8 cellular contexts compared by ENCODE assay signal in the genomic region with DNA sequence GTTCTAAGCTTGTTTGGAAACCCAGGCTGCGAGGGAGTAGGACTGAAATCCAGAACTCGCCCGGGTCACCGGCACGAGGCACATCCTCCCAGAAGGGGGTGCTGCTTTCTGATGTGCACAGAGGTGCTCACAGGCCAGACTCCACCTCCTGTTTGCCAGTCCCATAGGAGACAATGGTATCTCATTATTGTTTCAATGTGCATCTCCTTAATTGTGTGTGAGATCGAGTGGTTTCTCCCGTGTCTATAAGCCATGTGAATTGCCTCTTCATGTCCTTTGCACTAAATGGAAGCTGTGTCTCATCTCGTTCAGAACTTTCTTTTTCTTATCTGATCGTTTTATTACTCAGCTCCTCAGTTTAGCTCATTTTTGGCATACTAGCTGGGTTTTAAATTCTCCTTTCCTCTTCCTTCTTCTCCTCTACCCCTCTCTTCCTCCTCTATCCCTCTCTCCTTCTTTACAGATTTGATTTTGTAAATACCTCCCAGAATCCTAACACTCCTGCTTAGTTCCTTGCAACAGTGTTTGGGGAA. TPM values are rescaled to one million over a fixed set of nuclear protein-coding genes. Genes with fewer than 3 reads are reported as not detected.
A peak's percentile ranks its signal among the peaks of the same experiment; 100 is the strongest.
DNase-seq lines count a peak whose midpoint lies in the region; ATAC-seq, FAIRE-seq and TF ChIP-seq lines count a peak whose summit lies in the region.

No MANE protein-coding gene starts in this region.

- CTCF ChIA-PET in activated naive CD4-positive, alpha-beta T cell treated with anti-CD3 and anti-CD28 coated beads for 36 hours (lab: Charles Lee), result interaction anchor here (0.6 to 9.5 kb wide), 37 partner anchors 9 to 1305 kb away, joined by 3 to 195 read pairs (median 5); a partner anchor contains a TSS

- intact Hi-C loops in activated naive CD4-positive, alpha-beta T cell treated with anti-CD3 and anti-CD28 coated beads for 36 hours (cut with micrococcal nuclease), result loop anchor here (1.0 to 5.0 kb wide), 8 partner anchors 24 to 233 kb away; a partner anchor contains a TSS
- intact Hi-C loops in left cardiac atrium (cut with DNase I), result loop anchor here (5.0 to 10.0 kb wide), 4 partner anchors 209 to 699 kb away; no protein-coding TSS in a partner anchor

- H3K79me2 ChIP-seq in smooth muscle cell (ENCODE audit: low read depth), result no peaks in the 10 kb centered on the region

- H3K4me3 ChIP-seq in SK-N-MC (peak overlapping the region; percentile 68), smooth muscle cell (no peak overlapping the region)

- H3F3A ChIP-seq in smooth muscle cell (ENCODE audit: low read depth), result no peaks in the 10 kb centered on the region

- H3K27me3 Mint-ChIP-seq in activated naive CD4-positive, alpha-beta T cell treated with anti-CD3 and anti-CD28 coated beads for 36 hours (ENCODE audit: low read depth), result no peaks in the 10 kb centered on the region

- FAIRE-seq in RCC 7860 (lab: Jason Lieb, UNC), result no peak

- DNase-seq in NCI-H1417 (lab: John Stamatoyannopoulos, UW) (peak; percentile 1 to 18 (median 3)), NCI-H1417 treated with DMSO at 0.1 percent for 48 hours (lab: John Stamatoyannopoulos, UW) (no peak), SK-N-MC (ENCODE audit: low read depth, low spot score) (peak; percentile 45), left cardiac atrium (peak; percentile 42), smooth muscle cell (lab: John Stamatoyannopoulos, UW; ENCODE audit: unreplicated experiment) (no peak), RCC 7860 (ENCODE audit: low spot score) (no peak)
- peak; percentile 84 for DNase-seq in activated naive CD4-positive, alpha-beta T cell treated with anti-CD3 and anti-CD28 coated beads for 36 hours

- H3K9ac ChIP-seq in SK-N-MC (ENCODE audit: insufficient read length) (peak overlapping the region; percentile 59), smooth muscle cell (ENCODE audit: low read depth) (no peak overlapping the region)

- no peak overlapping the region for H3K27ac Mint-ChIP-seq in activated naive CD4-positive, alpha-beta T cell treated with anti-CD3 and anti-CD28 coated beads for 36 hours

- H3K36me3 ChIP-seq in SK-N-MC (ENCODE audit: insufficient read depth, low read length) (no peaks in the 10 kb centered on the region), smooth muscle cell (ENCODE audit: low read depth) (no peaks in the 10 kb centered on the region)

- no peaks in the 10 kb centered on the region for H3K4me1 ChIP-seq in smooth muscle cell (ENCODE audit: low read depth)

- TF ChIP-seq CTCF in smooth muscle cell (IDR thresholded peaks at IDR 0.05; ENCODE audit: borderline replicate concordance, insufficient read depth, poor library complexity, severe bottlenecking), result peak; percentile 28

- no peaks in the 10 kb centered on the region for H3K9me3 ChIP-seq in SK-N-MC (ENCODE audit: low read depth, low read length)
- H3K9me3 ChIP-seq in smooth muscle cell (replicated peaks; ENCODE audit: low read depth), result no peaks in the 10 kb centered on the region

- peak overlapping the region; percentile 92 for H3K27ac ChIP-seq in SK-N-MC
- H3K27ac ChIP-seq in smooth muscle cell (ENCODE audit: low read depth), result no peak overlapping the region

- ATAC-seq in HG03460 (IDR thresholded peaks at IDR 0.05; ENCODE audit: unreplicated experiment), result peak; percentile 70
- peak in 1 of 2 donors; percentile 65 for ATAC-seq in left cardiac atrium

- 22% methylated on average over 9 of the region's 9 CpGs for WGBS in smooth muscle cell (ENCODE audit: low lambda C conversion rate)

- peaks cover 9% of the 10 kb centered on the region for H3K27me3 ChIP-seq in smooth muscle cell (ENCODE audit: low read depth)

- no peak overlapping the region for H3K4me2 ChIP-seq in smooth muscle cell

- peak overlapping the region; percentile 4 for H2AFZ ChIP-seq in smooth muscle cell (ENCODE audit: low read depth)

- H3K4me3 Mint-ChIP-seq in activated naive CD4-positive, alpha-beta T cell treated with anti-CD3 and anti-CD28 coated beads for 36 hours, result no peak overlapping the region

- peaks cover 12% of the 10 kb centered on the region for H3K4me1 Mint-ChIP-seq in activated naive CD4-positive, alpha-beta T cell treated with anti-CD3 and anti-CD28 coated beads for 36 hours (ENCODE audit: low read depth)

- H3K36me3 Mint-ChIP-seq in activated naive CD4-positive, alpha-beta T cell treated with anti-CD3 and anti-CD28 coated beads for 36 hours (ENCODE audit: low read depth), result no peaks in the 10 kb centered on the region

- H3K9me3 Mint-ChIP-seq in activated naive CD4-positive, alpha-beta T cell treated with anti-CD3 and anti-CD28 coated beads for 36 hours, result no peaks in the 10 kb centered on the region

- H4K20me1 ChIP-seq in smooth muscle cell (ENCODE audit: low read depth), result no peaks in the 10 kb centered on the region

RNA-seq across cellular contexts. Expression of a gene that starts 32.1 kb away (rescaled TPM):
- total RNA-seq in activated naive CD4-positive, alpha-beta T cell treated with anti-CD3 and anti-CD28 coated beads for 36 hours, result 10 to 100 TPM; 37.1 to 38.9 TPM
- total RNA-seq in left cardiac atrium, result 1 to 10 TPM; 4.1 to 4.7 TPM
- 0.36 TPM in 1 of 2 replicates, not detected in the other for total RNA-seq in smooth muscle cell
- polyA plus RNA-seq in smooth muscle cell, result 0.30 TPM in 1 of 2 replicates, not detected in the other

RNA-seq across cellular contexts. Expression of a gene that starts 48.8 kb away (rescaled TPM):
- total RNA-seq in activated naive CD4-positive, alpha-beta T cell treated with anti-CD3 and anti-CD28 coated beads for 36 hours, result not detected
- total RNA-seq in left cardiac atrium, result not detected
- total RNA-seq in smooth muscle cell, result not detected in 2 replicates
- polyA plus RNA-seq in smooth muscle cell, result not detected in 2 replicates

Comparison
In these comparisons a context has a peak if more than half of its experiments do, and no peak if none do; other contexts are left out.
1. DNase-seq: peak in NCI-H1417 (3 of 3), SK-N-MC (single experiment), activated naive CD4-positive, alpha-beta T cell treated with anti-CD3 and anti-CD28 coated beads for 36 hours (single experiment) and left cardiac atrium (single experiment); none in NCI-H1417 treated with DMSO at 0.1 percent for 48 hours (single experiment), smooth muscle cell (single experiment) and RCC 7860 (single experiment).
2. RNA of a gene that starts 32.1 kb away (total RNA-seq): 37.1 to 38.9 TPM in activated naive CD4-positive, alpha-beta T cell treated with anti-CD3 and anti-CD28 coated beads for 36 hours; 4.1 to 4.7 TPM in left cardiac atrium and 0.36 TPM in smooth muscle cell; every median in the first group is over 4 times any median in the second.